ENCODE assay signal across 13 cellular contexts in the genomic region with DNA sequence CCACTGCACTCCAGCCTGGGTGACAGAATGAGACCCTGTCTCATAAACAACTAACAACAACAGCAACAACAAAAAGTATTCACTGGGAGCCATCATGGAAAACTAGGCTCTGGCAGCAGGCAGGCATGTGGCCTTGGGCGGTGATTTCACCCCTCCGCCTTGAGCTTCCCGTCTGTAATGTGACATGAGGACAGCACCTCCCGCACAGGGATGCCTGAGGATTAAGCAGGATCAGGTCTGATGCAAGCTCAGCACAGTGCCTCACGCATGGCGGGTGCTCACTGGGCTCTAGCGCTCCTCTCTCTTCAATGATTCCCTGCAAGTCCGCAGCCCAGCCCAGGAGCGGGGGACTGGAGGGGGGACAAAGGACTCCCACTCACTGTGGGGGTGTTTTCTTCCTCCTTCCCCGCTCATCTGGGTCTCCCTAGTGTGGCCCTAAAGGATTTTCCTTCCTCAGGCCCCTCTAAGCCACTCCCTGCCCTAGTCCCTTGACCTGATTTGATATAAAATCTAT. TPM values are rescaled to one million over a fixed set of nuclear protein-coding genes. Genes with fewer than 3 reads are reported as not detected.
DNase-seq lines count a peak whose midpoint lies in the region; ATAC-seq, FAIRE-seq and TF ChIP-seq lines count a peak whose summit lies in the region.
"Had no signal": no experiment of that assay in that cellular context is flagged by ENCODE, and none has a peak within 500 bp of the region (broad histone marks: within the 10 kb centered on the region; RNA-seq: fewer than 3 reads in every experiment).

No MANE protein-coding gene starts in this region.

- no peak for TF ChIP-seq CTCF in HCT116 (IDR thresholded peaks at IDR 0.05 in 2 of 3, conservative IDR thresholded peaks at IDR 0.05 in 1 of 3; ENCODE audit: borderline replicate concordance in 1 of 3, insufficient read depth in 1 of 3, low read depth in 2 of 3, low read length in 2 of 3)
- no peak for TF ChIP-seq CTCF in keratinocyte (optimal IDR thresholded peaks at IDR 0.05 in 1 of 3, IDR thresholded peaks at IDR 0.05 in 1 of 3, conservative IDR thresholded peaks at IDR 0.05 in 1 of 3; ENCODE audit: extremely low read depth in 1 of 3, insufficient read depth in 2 of 3, low read length in 3 of 3)

- H3K27ac ChIP-seq in HCT116 (ENCODE audit: low read depth, low read length) (peak overlapping the region; percentile 89), keratinocyte (ENCODE audit: control insufficient read depth, insufficient read depth, low read length) (peak overlapping the region; percentile 25), skeletal muscle tissue (ENCODE audit: low read depth, low read length) (peak overlapping the region; percentile 89)
- H3K27ac ChIP-seq: SK-N-MC had no signal

- no peaks in the 10 kb centered on the region for H3K9me2 ChIP-seq in HCT116 (ENCODE audit: insufficient read depth)

- RAD21 ChIA-PET in HCT116 (lab: Charles Lee; ENCODE audit: low non-redundant PET in 1 of 2, low total read pairs in 2 of 2, uncharacterized antibody in 2 of 2, unreplicated experiment in 2 of 2), result interaction anchor here in 1 of 2 experiments (1.0 kb wide), 1 partner anchor 59 kb away, joined by 3 read pairs; no protein-coding TSS in a partner anchor

- H4K20me1 ChIP-seq in HCT116 (ENCODE audit: insufficient read depth) (no peaks in the 10 kb centered on the region), keratinocyte (ENCODE audit: control insufficient read depth, extremely low read depth, insufficient read depth, low read length) (no peaks in the 10 kb centered on the region)

- H3K27me3 ChIP-seq in HCT116 (ENCODE audit: insufficient read depth, low read length) (no peaks in the 10 kb centered on the region), adipocyte (replicated peaks; ENCODE audit: control insufficient read depth, insufficient read depth, low read length) (no peaks in the 10 kb centered on the region), keratinocyte (ENCODE audit: control insufficient read depth, extremely low read depth, insufficient read depth, low read length) (no peaks in the 10 kb centered on the region), skeletal muscle tissue (ENCODE audit: control insufficient read depth in 3 of 3, insufficient read depth in 3 of 3, low read length in 3 of 3) (no peaks in the 10 kb centered on the region)
- H3K27me3 ChIP-seq: body of pancreas had no signal

- H3K4me1 ChIP-seq in HCT116 (ENCODE audit: control insufficient read depth in 1 of 2, insufficient read depth in 2 of 2, low read length in 2 of 2) (peaks cover 65 to 78% of the 10 kb centered on the region in 2 experiments), adipocyte (ENCODE audit: control insufficient read depth, insufficient read depth, low read length) (peaks cover 40% of the 10 kb centered on the region), keratinocyte (ENCODE audit: control insufficient read depth, extremely low read depth, insufficient read depth, low read length) (peaks cover 49% of the 10 kb centered on the region), skeletal muscle tissue (ENCODE audit: control insufficient read depth in 3 of 3, insufficient read depth in 3 of 3, low read length in 3 of 3) (peaks cover 62 to 67% (median 66%) of the 10 kb centered on the region in 3 donors)

- H3K9ac ChIP-seq in HCT116 (ENCODE audit: low read length) (peak overlapping the region; percentile 82), adipocyte (ENCODE audit: low read length) (no peak overlapping the region), keratinocyte (ENCODE audit: control insufficient read depth, extremely low read depth, insufficient read depth, low read length) (no peak overlapping the region), skeletal muscle tissue (ENCODE audit: low read depth in 1 of 3, low read length in 3 of 3) (peak overlapping the region; percentile 48 to 96 (median 68))

- CTCF ChIA-PET in HCT116 (lab: Charles Lee), result interaction anchor here (1.2 to 1.5 kb wide), 3 partner anchors 20 to 210 kb away, joined by 3 to 5 read pairs (median 3); partner anchors contain the start of gene NMT1

- no TSS peak for BruUV-seq in HCT116 (replicated peaks; lab: Mats Ljungman, UMichigan)

- dilution Hi-C loops in keratinocyte (cut with MboI; ENCODE audit: extremely low pct_ligation_motif_present, low sequenced_read_pairs), result no loop called here

- no peak for FAIRE-seq in keratinocyte (lab: Jason Lieb, UNC)
- FAIRE-seq: frontal cortex had no signal

- intact Hi-C loops in HCT116 (cut with micrococcal nuclease), result no loop called here

- DNase-seq in HCT116 (ENCODE audit: low read depth, low spot score), result no peak
- peak; percentile 95 for DNase-seq in adipocyte (ENCODE audit: low read depth)
- no peak for DNase-seq in keratinocyte (ENCODE audit: low read depth, low spot score)
- DNase-seq in HuH-7.5 (ENCODE audit: low spot score), result no peak
- no peak for DNase-seq in NCI-H2081 (lab: John Stamatoyannopoulos, UW)
- no peak for DNase-seq in CD1c-positive myeloid dendritic cell (ENCODE audit: extremely low spot score)
- DNase-seq: activated CD8-positive, alpha-beta memory T cell treated with anti-CD3 and anti-CD28 coated beads for 24 hours; NCI-H1694 had no signal

- TF ChIP-seq RAD21 in HCT116 (IDR thresholded peaks at IDR 0.05; ENCODE audit: low read depth), result no peak

- H2AFZ ChIP-seq in HCT116 (ENCODE audit: low read depth, low read length, poor library complexity, severe bottlenecking), result no peak overlapping the region
- no peak overlapping the region for H2AFZ ChIP-seq in keratinocyte (ENCODE audit: control insufficient read depth, low read length)

- H3K4me2 ChIP-seq in HCT116 (ENCODE audit: low read length) (peak overlapping the region; percentile 100), keratinocyte (ENCODE audit: control insufficient read depth, extremely low read depth, insufficient read depth, low read depth, low read length) (peak overlapping the region; percentile 68)

- no peak for ATAC-seq in HCT116
- no peak for ATAC-seq in HG03095 (IDR thresholded peaks at IDR 0.05; ENCODE audit: unreplicated experiment)
- ATAC-seq: body of pancreas had no signal

- no peak for TF ChIP-seq POLR2A in HCT116 (IDR thresholded peaks at IDR 0.05; ENCODE audit: borderline replicate concordance, extremely low read depth, insufficient read depth, insufficient read length)

- H3K36me3 ChIP-seq in HCT116 (ENCODE audit: control insufficient read depth in 1 of 2, insufficient read depth in 2 of 2, low read length in 2 of 2) (no peaks in the 10 kb centered on the region), adipocyte (ENCODE audit: control insufficient read depth, insufficient read depth, low read length, severe bottlenecking) (no peaks in the 10 kb centered on the region), keratinocyte (ENCODE audit: control insufficient read depth in 2 of 2, extremely low read depth in 1 of 2, insufficient read depth in 2 of 2, low read length in 2 of 2) (peaks cover 0 to 4% of the 10 kb centered on the region in 2 experiments), skeletal muscle tissue (ENCODE audit: control insufficient read depth in 3 of 3, insufficient read depth in 3 of 3, low read length in 3 of 3) (no peaks in the 10 kb centered on the region)

- H3K4me3 ChIP-seq in HCT116 (replicated peaks in 1 of 2; ENCODE audit: low read depth in 1 of 2, low read length in 2 of 2), result peak overlapping the region in 1 of 2 experiments; percentile 20; a peak in 1 of 4 replicates
- H3K4me3 ChIP-seq in adipocyte (ENCODE audit: low read length), result no peak overlapping the region
- H3K4me3 ChIP-seq in keratinocyte (ENCODE audit: control insufficient read depth in 2 of 3, extremely low read depth in 1 of 3, insufficient read depth in 2 of 3, low read depth in 1 of 3, low read length in 3 of 3), result no peak overlapping the region
- peak overlapping the region in 2 of 3 donors; percentile 35 to 91 for H3K4me3 ChIP-seq in skeletal muscle tissue (ENCODE audit: low read length in 3 of 3)
- H3K4me3 ChIP-seq: body of pancreas, SK-N-MC had no signal

- POLR2A ChIA-PET in HCT116 (lab: Charles Lee), result interaction anchor here (3.2 kb wide), 1 partner anchor 19 kb away, joined by 15 read pairs; the partner anchor contains the start of gene HEXIM1

- H3K79me2 ChIP-seq in HCT116 (ENCODE audit: insufficient read depth, low read length) (peaks cover 60% of the 10 kb centered on the region), keratinocyte (ENCODE audit: control insufficient read depth, insufficient read depth, low read length) (peaks cover 52% of the 10 kb centered on the region)

- H3K9me1 ChIP-seq in keratinocyte (ENCODE audit: control insufficient read depth, extremely low read depth, insufficient read depth, low read length), result no peaks in the 10 kb centered on the region

- H3K9me3 ChIP-seq in HCT116 (ENCODE audit: control insufficient read depth in 1 of 2, insufficient read depth in 1 of 2, low read depth in 1 of 2, low read length in 2 of 2) (no peaks in the 10 kb centered on the region), adipocyte (ENCODE audit: control insufficient read depth, low read length) (no peaks in the 10 kb centered on the region), keratinocyte (ENCODE audit: control insufficient read depth, low read depth, low read length) (no peaks in the 10 kb centered on the region), skeletal muscle tissue (ENCODE audit: control insufficient read depth in 3 of 3, low read length in 3 of 3) (no peaks in the 10 kb centered on the region)
- H3K9me3 ChIP-seq: body of pancreas had no signal

RNA-seq across cellular contexts. Expression of gene PLCD3, which starts 2.8 kb away (rescaled TPM):
- total RNA-seq in HCT116 (2021; ENCODE audit: unreplicated experiment) (197 TPM), skeletal muscle tissue (12.0 TPM)
- 109 and 122 TPM in 2 replicates for polyA plus RNA-seq in HCT116 (2012)
- 53.3 to 86.4 TPM (median 75.7 TPM) in 3 replicates for polyA plus RNA-seq in keratinocyte
- polyA plus RNA-seq in keratinocyte (2011; ENCODE audit: low read depth), result 27.6 TPM
- 44.0 and 93.3 TPM in 2 replicates for polyA plus RNA-seq in keratinocyte (2011; cell fraction: cytosol; rRNA removed)
- polyA plus RNA-seq in keratinocyte (2011; cell fraction: nucleus; rRNA removed), result 46.4 and 64.5 TPM in 2 replicates
- 32.9 and 85.2 TPM in 2 replicates for polyA plus RNA-seq in keratinocyte (2012; ENCODE audit: low replicate concordance)
- 77.9 to 252 TPM (median 124 TPM) in 3 replicates for polyA minus RNA-seq in keratinocyte
- 136 TPM for polyA minus RNA-seq in keratinocyte (2011; cell fraction: cytosol; rRNA and poly(A)+ RNA removed)
- polyA minus RNA-seq in keratinocyte (2011; cell fraction: nucleus; rRNA and poly(A)+ RNA removed), result 45.5 and 47.5 TPM in 2 replicates

RNA-seq across cellular contexts. Expression of gene ACBD4, which starts 6.0 kb away (rescaled TPM):
- 13.6 TPM for total RNA-seq in HCT116 (2021; ENCODE audit: unreplicated experiment)
- 6.1 and 9.5 TPM in 2 replicates for polyA plus RNA-seq in HCT116 (2012)
- 2.6 to 4.4 TPM (median 2.8 TPM) in 3 replicates for polyA plus RNA-seq in keratinocyte
- polyA plus RNA-seq in keratinocyte (2011; ENCODE audit: low read depth), result 4.6 TPM
- 1.8 and 2.8 TPM in 2 replicates for polyA plus RNA-seq in keratinocyte (2011; cell fraction: cytosol; rRNA removed)
- 7.9 and 11.8 TPM in 2 replicates for polyA plus RNA-seq in keratinocyte (2011; cell fraction: nucleus; rRNA removed)
- 3.5 and 7.2 TPM in 2 replicates for polyA plus RNA-seq in keratinocyte (2012; ENCODE audit: low replicate concordance)
- polyA minus RNA-seq in keratinocyte, result 1.3 to 3.9 TPM (median 3.9 TPM) in 3 replicates
- 5.0 TPM for polyA minus RNA-seq in keratinocyte (2011; cell fraction: cytosol; rRNA and poly(A)+ RNA removed)
- 3.8 and 7.3 TPM in 2 replicates for polyA minus RNA-seq in keratinocyte (2011; cell fraction: nucleus; rRNA and poly(A)+ RNA removed)
- 3.1 TPM for total RNA-seq in skeletal muscle tissue

RNA-seq across cellular contexts. Expression of gene HEXIM1, which starts 18.8 kb away (rescaled TPM):
- total RNA-seq in HCT116 (2021; ENCODE audit: unreplicated experiment), result 58.0 TPM
- polyA plus RNA-seq in HCT116 (2012), result 29.6 and 33.0 TPM in 2 replicates
- polyA plus RNA-seq in keratinocyte, result 15.3 to 22.2 TPM (median 19.9 TPM) in 3 replicates
- polyA plus RNA-seq in keratinocyte (2011; ENCODE audit: low read depth), result 17.4 TPM
- 13.2 and 16.9 TPM in 2 replicates for polyA plus RNA-seq in keratinocyte (2011; cell fraction: cytosol; rRNA removed)
- 55.2 and 57.6 TPM in 2 replicates for polyA plus RNA-seq in keratinocyte (2011; cell fraction: nucleus; rRNA removed)
- polyA plus RNA-seq in keratinocyte (2012; ENCODE audit: low replicate concordance), result 20.4 and 40.9 TPM in 2 replicates
- 6.6 to 11.5 TPM (median 6.8 TPM) in 3 replicates for polyA minus RNA-seq in keratinocyte
- polyA minus RNA-seq in keratinocyte (2011; cell fraction: cytosol; rRNA and poly(A)+ RNA removed), result 13.8 TPM
- polyA minus RNA-seq in keratinocyte (2011; cell fraction: nucleus; rRNA and poly(A)+ RNA removed), result 12.7 and 19.0 TPM in 2 replicates
- 14.6 TPM for total RNA-seq in skeletal muscle tissue

RNA-seq across cellular contexts. Expression of gene HEXIM2, which starts 32.2 kb away (rescaled TPM):
- total RNA-seq in HCT116 (2021; ENCODE audit: unreplicated experiment) (13.5 TPM), skeletal muscle tissue (10.4 TPM)
- polyA plus RNA-seq in HCT116 (2012), result 14.1 and 18.1 TPM in 2 replicates
- polyA plus RNA-seq in keratinocyte, result 2.3 to 3.4 TPM (median 3.1 TPM) in 3 replicates
- 1.1 TPM for polyA plus RNA-seq in keratinocyte (2011; ENCODE audit: low read depth)
- polyA plus RNA-seq in keratinocyte (2011; cell fraction: cytosol; rRNA removed), result 1.3 and 3.0 TPM in 2 replicates
- polyA plus RNA-seq in keratinocyte (2011; cell fraction: nucleus; rRNA removed), result 1.7 and 2.3 TPM in 2 replicates
- 1.7 and 3.3 TPM in 2 replicates for polyA plus RNA-seq in keratinocyte (2012; ENCODE audit: low replicate concordance)
- polyA minus RNA-seq in keratinocyte, result 0.63 to 2.7 TPM (median 1.4 TPM) in 3 replicates
- polyA minus RNA-seq in keratinocyte (2011; cell fraction: cytosol; rRNA and poly(A)+ RNA removed), result 2.1 TPM
- 0.74 and 0.93 TPM in 2 replicates for polyA minus RNA-seq in keratinocyte (2011; cell fraction: nucleus; rRNA and poly(A)+ RNA removed)

Comparison
In these comparisons a context has a peak if more than half of its experiments do, and no peak if none do; other contexts are left out.
1. H3K27ac ChIP-seq: peak in every context shown above with its lines; median percentile 89 in HCT116; 89 in skeletal muscle tissue; 25 in keratinocyte.
2. H3K4me3 ChIP-seq: peak in skeletal muscle tissue (2 of 3); none in adipocyte (single experiment) and keratinocyte (0 of 3).
3. H3K9ac ChIP-seq: peak in HCT116 (single experiment) and skeletal muscle tissue (3 of 3); none in adipocyte (single experiment) and keratinocyte (single experiment).
4. RNA of gene PLCD3, which starts 2.8 kb away (total RNA-seq): 197 TPM in HCT116 (single experiment); 12.0 TPM in skeletal muscle tissue (single experiment); every median in the first group is over 10 times any median in the second.